10 cellular contexts compared by ENCODE assay signal in the genomic region with DNA sequence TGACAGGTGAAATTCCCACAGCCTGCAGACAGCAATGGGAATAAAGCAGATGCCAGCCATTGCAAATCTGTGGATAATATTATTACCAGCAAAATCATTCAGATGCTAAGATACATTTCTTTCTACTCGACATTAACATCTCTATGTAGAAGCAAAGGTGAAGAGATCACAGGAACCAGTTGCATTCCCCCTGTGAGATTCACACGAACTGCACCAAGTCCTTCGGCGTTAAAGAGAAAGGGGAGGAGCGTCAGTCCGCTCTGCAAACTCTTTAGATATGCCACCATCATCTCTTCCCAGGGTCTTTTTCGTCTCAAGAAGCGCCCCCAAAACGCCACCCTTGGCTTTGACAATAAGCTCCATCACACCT. TPM values are rescaled to one million over a fixed set of nuclear protein-coding genes. Genes with fewer than 3 reads are reported as not detected.
A peak's percentile ranks its signal among the peaks of the same experiment; 100 is the strongest.
DNase-seq lines count a peak whose midpoint lies in the region; ATAC-seq and TF ChIP-seq lines count a peak whose summit lies in the region.
"Had no signal": no experiment of that assay in that cellular context is flagged by ENCODE, and none has a peak within 500 bp of the region (broad histone marks: within the 10 kb centered on the region; RNA-seq: fewer than 3 reads in every experiment).

No MANE protein-coding gene starts in this region.

- H3K27me3 Mint-ChIP-seq in activated CD4-positive, alpha-beta T cell treated with anti-CD3 and anti-CD28 coated beads, Interleukin-2, amount 10 ng/mL, durations not matched to agents 24 days and 14 days: peaks cover 83% of the 10 kb centered on the region
- peaks cover 87% of the 10 kb centered on the region for H3K27me3 Mint-ChIP-seq in activated naive CD8-positive, alpha-beta T cell treated with anti-CD3 and anti-CD28 coated beads, Interleukin-2, amount 50 U/mL, for 24 hours
- H3K27me3 Mint-ChIP-seq in progenitor cell of endocrine pancreas: peaks cover 95% of the 10 kb centered on the region

- TF ChIP-seq CTCF in progenitor cell of endocrine pancreas (IDR thresholded peaks at IDR 0.05; ENCODE audit: unreplicated experiment): no peak

- peak; percentile 19 for ATAC-seq in HG03354 (IDR thresholded peaks at IDR 0.05; ENCODE audit: poor library complexity, severe bottlenecking, unreplicated experiment)
- no peak for ATAC-seq in activated naive CD8-positive, alpha-beta T cell treated with anti-CD3 and anti-CD28 coated beads, Interleukin-2, amount 50 U/mL, for 24 hours
- no peak for ATAC-seq in GM21390 (IDR thresholded peaks at IDR 0.05; ENCODE audit: unreplicated experiment)
- ATAC-seq in GM21528 (IDR thresholded peaks at IDR 0.05; ENCODE audit: low FRiP score, unreplicated experiment): no peak
- ATAC-seq: heart left ventricle had no signal

- peak overlapping the region; percentile 90 for H3K4me3 Mint-ChIP-seq in activated CD4-positive, alpha-beta T cell treated with anti-CD3 and anti-CD28 coated beads, Interleukin-2, amount 10 ng/mL, durations not matched to agents 24 days and 14 days
- peak overlapping the region; percentile 84 for H3K4me3 Mint-ChIP-seq in activated naive CD8-positive, alpha-beta T cell treated with anti-CD3 and anti-CD28 coated beads, Interleukin-2, amount 50 U/mL, for 24 hours
- H3K4me3 Mint-ChIP-seq in progenitor cell of endocrine pancreas (ENCODE audit: low read depth): peak overlapping the region; percentile 59

- H3K36me3 Mint-ChIP-seq in activated CD4-positive, alpha-beta T cell treated with anti-CD3 and anti-CD28 coated beads, Interleukin-2, amount 10 ng/mL, durations not matched to agents 24 days and 14 days (ENCODE audit: low read depth): peaks cover 11% of the 10 kb centered on the region
- peaks cover 5% of the 10 kb centered on the region for H3K36me3 Mint-ChIP-seq in activated naive CD8-positive, alpha-beta T cell treated with anti-CD3 and anti-CD28 coated beads, Interleukin-2, amount 50 U/mL, for 24 hours (ENCODE audit: low read depth)
- H3K36me3 Mint-ChIP-seq in progenitor cell of endocrine pancreas (ENCODE audit: insufficient read depth): no peaks in the 10 kb centered on the region

- peaks cover 10% of the 10 kb centered on the region for H3K9me3 Mint-ChIP-seq in activated CD4-positive, alpha-beta T cell treated with anti-CD3 and anti-CD28 coated beads, Interleukin-2, amount 10 ng/mL, durations not matched to agents 24 days and 14 days
- peaks cover 7% of the 10 kb centered on the region for H3K9me3 Mint-ChIP-seq in activated naive CD8-positive, alpha-beta T cell treated with anti-CD3 and anti-CD28 coated beads, Interleukin-2, amount 50 U/mL, for 24 hours
- no peaks in the 10 kb centered on the region for H3K9me3 Mint-ChIP-seq in progenitor cell of endocrine pancreas (ENCODE audit: low read depth)

- intact Hi-C loops in activated CD4-positive, alpha-beta T cell treated with anti-CD3 and anti-CD28 coated beads, Interleukin-2, amount 10 ng/mL, durations not matched to agents 24 days and 14 days (cut with micrococcal nuclease): loop anchor here (5.0 kb wide), 1 partner anchor 1882 kb away; no protein-coding TSS in a partner anchor

- H3K27ac Mint-ChIP-seq in activated CD4-positive, alpha-beta T cell treated with anti-CD3 and anti-CD28 coated beads, Interleukin-2, amount 10 ng/mL, durations not matched to agents 24 days and 14 days: peak overlapping the region; percentile 26
- H3K27ac Mint-ChIP-seq in activated naive CD8-positive, alpha-beta T cell treated with anti-CD3 and anti-CD28 coated beads, Interleukin-2, amount 50 U/mL, for 24 hours: peak overlapping the region; percentile 49
- no peak overlapping the region for H3K27ac Mint-ChIP-seq in progenitor cell of endocrine pancreas

- DNase-seq in activated CD4-positive, alpha-beta T cell treated with anti-CD3 and anti-CD28 coated beads, Interleukin-2, amount 10 ng/mL, durations not matched to agents 24 days and 14 days: peak; percentile 72
- DNase-seq in activated CD4-positive, alpha-beta T cell treated with anti-CD3 and anti-CD28 coated beads for 1 hour: no peak
- DNase-seq in activated naive CD8-positive, alpha-beta T cell treated with anti-CD3 and anti-CD28 coated beads, Interleukin-2, amount 50 U/mL, for 24 hours: no peak
- no peak for DNase-seq in progenitor cell of endocrine pancreas (ENCODE audit: low spot score, unreplicated experiment)
- no peak for DNase-seq in activated CD4-positive, CD25-positive, alpha-beta regulatory T cell treated with anti-CD3 and anti-CD28 coated beads, Interleukin-2, amount 50 U/mL, for 72 hours
- DNase-seq: T-helper 9 cell had no signal

- peaks cover 52% of the 10 kb centered on the region for H3K4me1 Mint-ChIP-seq in activated CD4-positive, alpha-beta T cell treated with anti-CD3 and anti-CD28 coated beads, Interleukin-2, amount 10 ng/mL, durations not matched to agents 24 days and 14 days
- peaks cover 56% of the 10 kb centered on the region for H3K4me1 Mint-ChIP-seq in activated naive CD8-positive, alpha-beta T cell treated with anti-CD3 and anti-CD28 coated beads, Interleukin-2, amount 50 U/mL, for 24 hours
- peaks cover 11% of the 10 kb centered on the region for H3K4me1 Mint-ChIP-seq in progenitor cell of endocrine pancreas (ENCODE audit: low read depth)

RNA-seq across cellular contexts. Expression of a gene that starts 1.9 kb away (rescaled TPM):
- total RNA-seq in activated CD4-positive, alpha-beta T cell treated with anti-CD3 and anti-CD28 coated beads, Interleukin-2, amount 10 ng/mL, durations not matched to agents 24 days and 14 days: 0.16 and 0.17 TPM in 2 replicates
- total RNA-seq in progenitor cell of endocrine pancreas: not detected in 2 replicates
- total RNA-seq: heart left ventricle had no signal
